ENCODE assay signal across 8 cellular contexts in genomic region chr1:66924756-66925557, GRCh38. TPM values are rescaled to one million over a fixed set of nuclear protein-coding genes. Genes with fewer than 3 reads are reported as not detected.
DNase-seq lines count a peak whose midpoint lies in the region; ATAC-seq lines count a peak whose summit lies in the region.

A gene with protein sequence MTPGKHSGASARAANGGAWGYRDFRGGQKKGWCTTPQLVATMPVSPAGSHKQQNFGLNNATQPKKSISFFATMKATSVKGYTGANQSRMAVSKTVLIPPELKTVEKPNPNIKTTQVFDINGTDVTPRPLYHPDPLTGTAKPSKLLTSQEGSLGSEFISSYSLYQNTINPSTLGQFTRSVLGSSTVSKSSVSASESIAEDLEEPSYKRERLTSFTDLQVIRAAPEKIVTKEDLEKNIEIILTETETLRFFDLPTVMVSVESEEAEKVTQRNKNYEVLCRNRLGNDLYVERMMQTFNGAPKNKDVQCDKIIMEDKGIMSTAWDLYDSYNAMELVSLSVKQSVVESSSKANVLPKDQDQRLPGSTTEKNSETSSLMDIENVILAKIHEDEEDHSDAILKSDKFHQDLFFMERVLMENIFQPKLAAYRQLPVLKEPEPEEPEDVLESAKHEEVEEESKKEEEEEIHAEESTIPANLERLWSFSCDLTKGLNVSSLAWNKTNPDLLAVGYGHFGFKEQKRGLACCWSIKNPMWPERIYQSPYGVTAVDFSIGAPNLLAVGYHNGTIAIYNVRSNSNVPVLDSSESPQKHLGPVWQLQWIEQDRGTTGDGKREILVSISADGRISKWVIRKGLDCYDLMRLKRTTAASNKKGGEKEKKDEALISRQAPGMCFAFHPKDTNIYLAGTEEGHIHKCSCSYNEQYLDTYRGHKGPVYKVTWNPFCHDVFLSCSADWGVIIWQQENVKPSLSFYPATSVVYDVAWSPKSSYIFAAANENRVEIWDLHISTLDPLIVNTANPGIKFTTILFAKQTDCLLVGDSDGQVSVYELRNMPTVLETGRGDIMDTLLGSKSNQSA (minus strand): TSS chr1:66924856. CDS start chr1:66924831, 25 bp downstream.
Gene MIER1 (plus strand): TSS chr1:66924990. CDS start chr1:66925029, 39 bp downstream.

- no peak within 1 kb of the TSS for H4K8ac ChIP-seq in mesendoderm (ENCODE audit: low read depth, low read length)

- peak within 1 kb of the TSS; percentile 80 for H3K18ac ChIP-seq in mesendoderm (ENCODE audit: low read length)

- H3K4me1 ChIP-seq in HUES48 (ENCODE audit: control insufficient read depth, insufficient read depth, low read length) (peaks cover 6% of the 10 kb centered on the region; the same call in 1 of the 2 replicates), NT2/D1 (ENCODE audit: insufficient read depth, insufficient read length) (no peaks in the 10 kb centered on the region), endocrine pancreas (ENCODE audit: control insufficient read depth, insufficient read depth, low read length) (peaks cover 21% of the 10 kb centered on the region), mesendoderm (ENCODE audit: control insufficient read depth, low read depth, low read length) (peaks cover 2% of the 10 kb centered on the region)

- H2BK120ac ChIP-seq in mesendoderm (ENCODE audit: low read depth, low read length) = no peak within 1 kb of the TSS

- no CpG with 5 or more reads among the region's 64 CpGs for WGBS in mesendoderm (ENCODE audit: extremely low coverage, insufficient coverage, low lambda C conversion rate)

- H3K27ac ChIP-seq in HUES48 (ENCODE audit: low read depth, low read length) = peak within 1 kb of the TSS; percentile 95
- peak within 1 kb of the TSS; percentile 91 for H3K27ac ChIP-seq in mesendoderm (ENCODE audit: low read depth, low read length)

- H3K9me3 ChIP-seq in HUES48 (ENCODE audit: control insufficient read depth, insufficient read depth, low read length) (no peaks in the 10 kb centered on the region), NT2/D1 (ENCODE audit: insufficient read depth, low read length) (peaks cover 6% of the 10 kb centered on the region; the same call in 1 of the 2 replicates), endocrine pancreas (ENCODE audit: control insufficient read depth, low read length) (no peaks in the 10 kb centered on the region)

- H2AK5ac ChIP-seq in mesendoderm (ENCODE audit: low read length) = no peak within 1 kb of the TSS

- peak within 1 kb of the TSS; percentile 96 for H3K56ac ChIP-seq in mesendoderm (ENCODE audit: low read length)

- no peak within 1 kb of the TSS for H2BK15ac ChIP-seq in mesendoderm (replicated peaks; ENCODE audit: low read depth)

- H3K36me3 ChIP-seq in HUES48 (ENCODE audit: control insufficient read depth, insufficient read depth, low read length) (0 out of 2 replicates have a peak, but pooled peaks cover 4% of the 10 kb centered on the region), NT2/D1 (ENCODE audit: insufficient read depth, insufficient read length, low read length) (peaks cover 16% of the 10 kb centered on the region), endocrine pancreas (ENCODE audit: control insufficient read depth, insufficient read depth, low read length) (no peaks in the 10 kb centered on the region), mesendoderm (ENCODE audit: control insufficient read depth, insufficient read depth, low read length) (no peaks in the 10 kb centered on the region)

- peak within 1 kb of the TSS; percentile 81 for H3K23ac ChIP-seq in mesendoderm (ENCODE audit: low read length)

- peak within 1 kb of the TSS; percentile 89 for H2BK5ac ChIP-seq in mesendoderm (ENCODE audit: low read length)

- DNase-seq in D341Med (ENCODE audit: low spot score) (peak; percentile 97), NT2/D1 (ENCODE audit: low read depth, low spot score) (peak; percentile 99), mesendoderm (peak; percentile 99)
- DNase-seq in activated CD8-positive, alpha-beta memory T cell treated with anti-CD3 and anti-CD28 coated beads, Interleukin-2, amount 50 U/mL, for 24 hours (ENCODE audit: extremely low read depth) = peak; percentile 90
- DNase-seq in stimulated activated CD8-positive, alpha-beta memory T cell treated with anti-CD3 and anti-CD28 coated beads, Interleukin-12 subunit alpha, Interleukin-12 subunit beta, amount 100 ng/mL, for 4 hours (ENCODE audit: low read depth) = peak; percentile 94

- H4K5ac ChIP-seq in mesendoderm (ENCODE audit: low read length) = peak within 1 kb of the TSS; percentile 44

- peak within 1 kb of the TSS; percentile 94 for H3K4me2 ChIP-seq in mesendoderm (ENCODE audit: low read length)

- H3K4ac ChIP-seq in mesendoderm (ENCODE audit: low read depth, low read length) = peak within 1 kb of the TSS; percentile 83

- peak within 1 kb of the TSS; percentile 91 for H3K4me3 ChIP-seq in HUES48 (ENCODE audit: low read depth, low read length)
- peak within 1 kb of the TSS; percentile 88 for H3K4me3 ChIP-seq in NT2/D1 (ENCODE audit: insufficient read length, low read depth)
- H3K4me3 ChIP-seq in endocrine pancreas (ENCODE audit: control insufficient read depth, insufficient read depth, low read length) = peak within 1 kb of the TSS; percentile 81
- peak within 1 kb of the TSS; percentile 93 for H3K4me3 ChIP-seq in mesendoderm (ENCODE audit: low read length)

- H3K79me2 ChIP-seq in mesendoderm (ENCODE audit: control insufficient read depth, insufficient read depth, low read length) = peaks cover 10% of the 10 kb centered on the region

- no peaks in the 10 kb centered on the region for H3K27me3 ChIP-seq in HUES48 (ENCODE audit: control insufficient read depth, insufficient read depth, low read length)
- H3K27me3 ChIP-seq in NT2/D1 (ENCODE audit: insufficient read depth, insufficient read length) = no peaks in the 10 kb centered on the region
- H3K27me3 ChIP-seq in endocrine pancreas (ENCODE audit: control insufficient read depth, insufficient read depth, low read length) = no peaks in the 10 kb centered on the region
- H3K27me3 ChIP-seq in mesendoderm (ENCODE audit: insufficient read depth, low read length, poor library complexity) = no peaks in the 10 kb centered on the region

- H3K79me1 ChIP-seq in mesendoderm (ENCODE audit: low read length) = peaks cover 6% of the 10 kb centered on the region

- H3K9ac ChIP-seq in HUES48 (ENCODE audit: low read depth, low read length) (peak within 1 kb of the TSS; percentile 77), NT2/D1 (ENCODE audit: insufficient read length, low read depth) (peak within 1 kb of the TSS; percentile 91), endocrine pancreas (ENCODE audit: control insufficient read depth, insufficient read depth, low read length) (peak within 1 kb of the TSS; percentile 92), mesendoderm (ENCODE audit: low read length) (peak within 1 kb of the TSS; percentile 95)

- peak; percentile 93 for ATAC-seq in GM21423 (IDR thresholded peaks at IDR 0.05; ENCODE audit: unreplicated experiment)

RNA-seq across cellular contexts. Expression of the first gene that starts in this region (rescaled TPM):
- polyA plus RNA-seq in mesendoderm (2013, experiment 1 of 2) = 0.34 TPM
- 0.34 TPM for polyA plus RNA-seq in mesendoderm (2013, experiment 2 of 2)

RNA-seq across cellular contexts. Expression of gene MIER1, which starts in this region (rescaled TPM):
- 15.1 TPM for polyA plus RNA-seq in mesendoderm (2013, experiment 1 of 2)
- polyA plus RNA-seq in mesendoderm (2013, experiment 2 of 2) = 15.0 TPM

Comparison
In these comparisons a context has a peak if more than half of its experiments do, and no peak if none do; other contexts are left out.
1. Peak in every context shown above with its lines: DNase-seq, ATAC-seq, H3K4me3 ChIP-seq and H3K27ac ChIP-seq.